Comparison of ENCODE assay signal across 22 cellular contexts in genomic region chr1:151681921-151682320, GRCh38. TPM values are rescaled to one million over a fixed set of nuclear protein-coding genes. Genes with fewer than 3 reads are reported as not detected.
"Had no signal": no experiment of that assay in that cellular context is flagged by ENCODE, and none has a peak within 500 bp of the region (broad histone marks: within the 10 kb centered on the region; RNA-seq: fewer than 3 reads in every experiment).

No MANE protein-coding gene starts in this region.

- H3K27ac Mint-ChIP-seq: activated CD4-positive, alpha-beta T cell treated with anti-CD3 and anti-CD28 coated beads, Interleukin-2, amount 10 ng/mL, durations not matched to agents 24 days and 14 days; activated CD8-positive, alpha-beta T cell treated with anti-CD3 and anti-CD28 coated beads, Interleukin-2, amount 10 ng/mL, durations not matched to agents 7 days and 5 days; activated naive CD8-positive, alpha-beta T cell treated with anti-CD3 and anti-CD28 coated beads for 36 hours; naive B cell had no signal

- H3K27ac ChIP-seq: hepatocyte, left lung, tibial nerve had no signal

- H3K9me3 ChIP-seq: left lung, tibial nerve had no signal

- H3K9me3 Mint-ChIP-seq: activated CD4-positive, alpha-beta T cell treated with anti-CD3 and anti-CD28 coated beads, Interleukin-2, amount 10 ng/mL, durations not matched to agents 24 days and 14 days; activated naive CD8-positive, alpha-beta T cell treated with anti-CD3 and anti-CD28 coated beads for 36 hours; naive B cell had no signal

- H3K4me3 Mint-ChIP-seq: activated CD4-positive, alpha-beta T cell treated with anti-CD3 and anti-CD28 coated beads, Interleukin-2, amount 10 ng/mL, durations not matched to agents 24 days and 14 days; activated CD8-positive, alpha-beta T cell treated with anti-CD3 and anti-CD28 coated beads, Interleukin-2, amount 10 ng/mL, durations not matched to agents 7 days and 5 days; activated naive CD8-positive, alpha-beta T cell treated with anti-CD3 and anti-CD28 coated beads for 36 hours; naive B cell had no signal

- H3K27me3 Mint-ChIP-seq: activated CD4-positive, alpha-beta T cell treated with anti-CD3 and anti-CD28 coated beads, Interleukin-2, amount 10 ng/mL, durations not matched to agents 24 days and 14 days; activated naive CD8-positive, alpha-beta T cell treated with anti-CD3 and anti-CD28 coated beads for 36 hours; naive B cell had no signal

- H2AFZ ChIP-seq: hepatocyte had no signal

- H3K4me2 ChIP-seq: hepatocyte had no signal

- DNase-seq: activated CD4-positive, alpha-beta T cell treated with anti-CD3 and anti-CD28 coated beads, Interleukin-2, amount 10 ng/mL, durations not matched to agents 24 days and 14 days; activated CD4-positive, CD25-positive, alpha-beta regulatory T cell; activated CD8-positive, alpha-beta memory T cell treated with anti-CD3 and anti-CD28 coated beads, Interleukin-2, amount 50 U/mL, for 4 hours; activated CD8-positive, alpha-beta T cell treated with anti-CD3 and anti-CD28 coated beads, Interleukin-2, amount 10 ng/mL, durations not matched to agents 7 days and 5 days; activated effector memory CD4-positive, alpha-beta T cell treated with anti-CD3 and anti-CD28 coated beads, Interleukin-2, amount 50 U/mL, for 16 hours; activated naive CD8-positive, alpha-beta T cell treated with anti-CD3 and anti-CD28 coated beads for 36 hours; activated T-cell treated with anti-CD3 and anti-CD28 coated beads, Interleukin-2, amount 50 U/mL, for 48 hours; kidney; left lung; naive B cell; retina; stimulated activated CD4-positive, alpha-beta T cell treated with anti-CD3 and anti-CD28 coated beads, Interleukin-4, amount 100 ng/mL, for 1 hour; stimulated activated naive CD4-positive, alpha-beta T cell had no signal

- H3K27me3 ChIP-seq: hepatocyte, left lung, tibial nerve had no signal

- H3K4me3 ChIP-seq: hepatocyte, left lung, tibial nerve had no signal

- H3K4me1 ChIP-seq: tibial nerve had no signal

- FAIRE-seq: bronchial epithelial cell, kidney had no signal

- H3K79me2 ChIP-seq: hepatocyte had no signal

- ATAC-seq: activated CD8-positive, alpha-beta T cell treated with anti-CD3 and anti-CD28 coated beads, Interleukin-2, amount 10 ng/mL, durations not matched to agents 7 days and 5 days; left lung had no signal

- H3K4me1 Mint-ChIP-seq: activated CD4-positive, alpha-beta T cell treated with anti-CD3 and anti-CD28 coated beads, Interleukin-2, amount 10 ng/mL, durations not matched to agents 24 days and 14 days had no signal

RNA-seq across cellular contexts. Expression of gene CELF3, which starts 34.7 kb away (rescaled TPM):
- total RNA-seq: activated CD4-positive, alpha-beta T cell treated with anti-CD3 and anti-CD28 coated beads, Interleukin-2, amount 10 ng/mL, durations not matched to agents 24 days and 14 days; activated CD8-positive, alpha-beta T cell treated with anti-CD3 and anti-CD28 coated beads, Interleukin-2, amount 10 ng/mL, durations not matched to agents 7 days and 5 days; activated naive CD8-positive, alpha-beta T cell treated with anti-CD3 and anti-CD28 coated beads for 36 hours; bronchial epithelial cell; dermis microvascular lymphatic vessel endothelial cell; glomerular endothelial cell; kidney; left lung; mammary epithelial cell; subcutaneous adipose tissue; tibial nerve had no signal
- polyA plus RNA-seq: mammary epithelial cell had no signal

RNA-seq across cellular contexts. Expression of gene RIIAD1, which starts 39.4 kb away (rescaled TPM):
- total RNA-seq: activated CD4-positive, alpha-beta T cell treated with anti-CD3 and anti-CD28 coated beads, Interleukin-2, amount 10 ng/mL, durations not matched to agents 24 days and 14 days; activated CD8-positive, alpha-beta T cell treated with anti-CD3 and anti-CD28 coated beads, Interleukin-2, amount 10 ng/mL, durations not matched to agents 7 days and 5 days; activated naive CD8-positive, alpha-beta T cell treated with anti-CD3 and anti-CD28 coated beads for 36 hours; bronchial epithelial cell; dermis microvascular lymphatic vessel endothelial cell; glomerular endothelial cell; hepatocyte; kidney; mammary epithelial cell; skeletal muscle tissue; subcutaneous adipose tissue; tibial nerve had no signal
- polyA plus RNA-seq: esophagus, hepatocyte, mammary epithelial cell had no signal
